ENCODE assay signal across 12 cellular contexts in the genomic region with DNA sequence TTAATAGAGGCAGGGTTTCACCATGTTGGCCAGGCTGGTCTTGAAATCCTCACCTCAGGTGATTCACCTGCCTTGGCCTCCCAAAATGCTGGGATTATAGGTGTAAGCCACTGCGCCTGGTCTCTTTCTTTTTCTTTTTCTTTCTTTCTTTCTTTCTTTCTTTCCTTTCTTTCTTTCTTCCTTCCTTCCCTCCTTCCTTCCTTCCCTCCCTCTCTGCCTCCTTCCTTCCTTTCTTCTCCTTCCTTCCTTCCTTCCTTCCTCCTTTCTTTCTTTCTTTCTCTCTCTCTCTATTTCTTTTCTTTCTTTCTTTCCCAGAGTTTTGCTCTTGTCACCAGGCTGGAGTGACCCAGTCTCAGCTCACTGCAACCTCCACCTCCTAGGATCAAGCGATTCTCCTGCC. TPM values are rescaled to one million over a fixed set of nuclear protein-coding genes. Genes with fewer than 3 reads are reported as not detected.
"Had no signal": no experiment of that assay in that cellular context is flagged by ENCODE, and none has a peak within 500 bp of the region (broad histone marks: within the 10 kb centered on the region; RNA-seq: fewer than 3 reads in every experiment).

No MANE protein-coding gene starts in this region.

RNA-seq across cellular contexts. Expression of gene CATSPERD, which starts 12.7 kb away (rescaled TPM):
- total RNA-seq: OCI-LY7, PC-3, PC-9, Peyer's patch, Right ventricle myocardium inferior, Right ventricle myocardium superior, RPMI7951, SJCRH30, SJSA1, SK-MEL-5, T-cell had no signal
- polyA plus RNA-seq: SK-N-SH had no signal
